Comparison of ENCODE assay signal across 22 cellular contexts in the genomic region with DNA sequence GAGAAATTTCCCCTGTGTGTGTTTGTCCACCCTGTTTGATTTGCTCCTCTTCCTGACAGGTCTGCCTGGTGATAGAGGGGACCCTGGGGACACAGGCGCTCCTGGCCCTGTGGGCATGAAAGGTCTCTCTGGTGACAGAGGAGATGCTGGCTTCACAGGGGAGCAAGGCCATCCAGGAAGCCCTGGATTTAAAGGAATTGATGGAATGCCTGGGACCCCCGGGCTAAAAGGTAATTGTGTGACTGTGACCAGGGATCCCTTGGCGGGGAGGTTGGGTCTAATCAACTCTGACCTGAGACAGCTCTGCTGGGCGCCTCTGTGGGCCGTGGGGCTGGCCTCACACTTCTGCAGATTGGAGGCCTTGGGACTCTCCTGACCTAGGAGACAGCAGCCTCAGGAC.
DNase-seq lines count a peak whose midpoint lies in the region; ATAC-seq, FAIRE-seq and TF ChIP-seq lines count a peak whose summit lies in the region.
"Had no signal": no experiment of that assay in that cellular context is flagged by ENCODE, and none has a peak within 500 bp of the region (broad histone marks: within the 10 kb centered on the region; RNA-seq: fewer than 3 reads in every experiment).

No MANE protein-coding gene starts in this region.

- H3F3A ChIP-seq in GM23338 (replicated peaks; ENCODE audit: low read depth): 0 out of 2 replicates have a peak, but pooled peaks cover 3% of the 10 kb centered on the region

- no peak for DNase-seq in ascending aorta (ENCODE audit: low spot score in 2 of 2)
- DNase-seq in kidney: peak; percentile 16
- DNase-seq in thoracic aorta (ENCODE audit: low spot score): no peak
- DNase-seq in LoVo (ENCODE audit: low spot score): no peak
- DNase-seq in KG1 (lab: John Stamatoyannopoulos, UW): no peak
- no peak for DNase-seq in GM23338 (ENCODE audit: low spot score)
- DNase-seq in NCI-H748 (lab: John Stamatoyannopoulos, UW; ENCODE audit: unreplicated experiment): no peak
- DNase-seq: C1 segment of cervical spinal cord, DMS 273 treated with DMSO at 0.1 percent for 48 hours, GF-D8, Kasumi-1, NCI-H1105, NCI-H1694 treated with DMSO at 0.1 percent for 48 hours, NCI-H2107, NCI-H345, NCI-H526 treated with DMSO at 0.1 percent for 48 hours, OCI-M1, RPMI8226, SIG-M5 had no signal

- no peak for ATAC-seq in thoracic aorta (ENCODE audit: insufficient number of reproducible peaks, low FRiP score, low read depth)
- no peak for ATAC-seq in GM23338
- ATAC-seq: A549 had no signal

- H3K9me3 ChIP-seq in ascending aorta: no peaks in the 10 kb centered on the region
- no peaks in the 10 kb centered on the region for H3K9me3 ChIP-seq in kidney (ENCODE audit: control insufficient read depth in 1 of 2, low read length in 2 of 2)
- no peaks in the 10 kb centered on the region for H3K9me3 ChIP-seq in thoracic aorta
- H3K9me3 ChIP-seq: A549 had no signal

- H3K27ac Mint-ChIP-seq in GM23338: no peak overlapping the region

- H3K36me3 Mint-ChIP-seq in GM23338 (ENCODE audit: low read depth): peaks cover 32% of the 10 kb centered on the region

- peaks cover 11% of the 10 kb centered on the region for H3K4me1 Mint-ChIP-seq in GM23338

- no peak for FAIRE-seq in kidney (lab: Jason Lieb, UNC)
- FAIRE-seq: A549, GM12891 had no signal

- peak overlapping the region; percentile 61 to 66 for H3K27ac ChIP-seq in ascending aorta
- no peak overlapping the region for H3K27ac ChIP-seq in kidney (ENCODE audit: low read depth in 2 of 2, low read length in 2 of 2)
- peak overlapping the region; percentile 4 for H3K27ac ChIP-seq in rectal smooth muscle tissue (ENCODE audit: low read depth, low read length)
- H3K27ac ChIP-seq in thoracic aorta: peak overlapping the region; percentile 69
- no peak overlapping the region for H3K27ac ChIP-seq in GM23338 (ENCODE audit: low read depth)
- H3K27ac ChIP-seq: A549 had no signal

- H3K4me3 ChIP-seq in ascending aorta (no peak overlapping the region), kidney (ENCODE audit: low read length in 2 of 2) (no peak overlapping the region), rectal smooth muscle tissue (ENCODE audit: low read length) (no peak overlapping the region), thoracic aorta (no peak overlapping the region), GM23338 (no peak overlapping the region)
- H3K4me3 ChIP-seq: A549 had no signal

- intact Hi-C loops in ascending aorta (cut with DNase I) (no loop called here), kidney (cut with DNase I) (no loop called here)

- H3K4me2 ChIP-seq in GM23338: no peak overlapping the region
- H3K4me2 ChIP-seq: A549 had no signal

- H4K20me1 ChIP-seq in GM23338 (replicated peaks; ENCODE audit: insufficient read depth): no peaks in the 10 kb centered on the region

- no peak for TF ChIP-seq CTCF in ascending aorta (IDR thresholded peaks at IDR 0.05)
- TF ChIP-seq CTCF in kidney (IDR thresholded peaks at IDR 0.05; ENCODE audit: borderline replicate concordance, extremely low read depth, insufficient read depth): no peak
- no peak for TF ChIP-seq CTCF in thoracic aorta (IDR thresholded peaks at IDR 0.05)
- no peak for TF ChIP-seq CTCF in GM23338 (conservative IDR thresholded peaks at IDR 0.05; ENCODE audit: low read depth in 2 of 2)

- H3K9me2 ChIP-seq in GM23338 (ENCODE audit: insufficient read depth): no peaks in the 10 kb centered on the region; the same call in 1 of the 2 replicates

- H3K36me3 ChIP-seq in ascending aorta: peaks cover 81 to 88% of the 10 kb centered on the region in 2 donors
- H3K36me3 ChIP-seq in kidney (ENCODE audit: control insufficient read depth in 1 of 2, insufficient read depth in 2 of 2, low read length in 2 of 2): peaks cover 24 to 64% of the 10 kb centered on the region in 2 donors
- peaks cover 45% of the 10 kb centered on the region for H3K36me3 ChIP-seq in rectal smooth muscle tissue (ENCODE audit: control insufficient read depth, insufficient read depth, low read length)
- H3K36me3 ChIP-seq in thoracic aorta: peaks cover 62% of the 10 kb centered on the region
- no peaks in the 10 kb centered on the region for H3K36me3 ChIP-seq in GM23338 (ENCODE audit: insufficient read depth)

- H3K27me3 Mint-ChIP-seq in GM23338 (ENCODE audit: insufficient read depth, low read depth, poor library complexity): peaks cover 15% of the 10 kb centered on the region

- H2AFZ ChIP-seq in GM23338: no peak overlapping the region

- H3K9me3 Mint-ChIP-seq in GM23338: no peaks in the 10 kb centered on the region; the same call in 2 of the 3 replicates

- H3K9ac ChIP-seq in kidney (ENCODE audit: low read length in 2 of 2) (no peak overlapping the region), rectal smooth muscle tissue (ENCODE audit: low read length) (no peak overlapping the region)

- H3K27me3 ChIP-seq in ascending aorta (no peaks in the 10 kb centered on the region), rectal smooth muscle tissue (ENCODE audit: control insufficient read depth, insufficient read depth, low read length) (no peaks in the 10 kb centered on the region), thoracic aorta (replicated peaks; ENCODE audit: insufficient read depth) (no peaks in the 10 kb centered on the region), GM23338 (ENCODE audit: insufficient read depth) (no peaks in the 10 kb centered on the region)

- H3K4me1 ChIP-seq in ascending aorta: peaks cover 4 to 8% of the 10 kb centered on the region in 2 donors
- H3K4me1 ChIP-seq in kidney (ENCODE audit: control insufficient read depth in 1 of 2, insufficient read depth in 1 of 2, low read depth in 1 of 2, low read length in 2 of 2): no peaks in the 10 kb centered on the region
- H3K4me1 ChIP-seq in rectal smooth muscle tissue (ENCODE audit: control insufficient read depth, insufficient read depth, low read length): no peaks in the 10 kb centered on the region
- H3K4me1 ChIP-seq in thoracic aorta (ENCODE audit: control insufficient read depth in 1 of 2, low read depth in 2 of 2): peaks cover 10 to 26% of the 10 kb centered on the region in 2 donors
- peaks cover 9% of the 10 kb centered on the region for H3K4me1 ChIP-seq in GM23338 (ENCODE audit: insufficient read depth)
- H3K4me1 ChIP-seq: A549 had no signal

- no peak overlapping the region for H3K4me3 Mint-ChIP-seq in GM23338

- H3K79me2 ChIP-seq in GM23338 (replicated peaks; ENCODE audit: insufficient read depth): no peaks in the 10 kb centered on the region

TF ChIP-seq in GM23338, 12 proteins besides CTCF, POLR2A, EP300 and RAD21:
- no peak for TF ChIP-seq EZH2phosphoT487 (IDR thresholded peaks at IDR 0.05; ENCODE audit: unreplicated experiment)

Comparison
In these comparisons a context has a peak if more than half of its experiments do, and no peak if none do; other contexts are left out.
1. H3K27ac ChIP-seq: peak in ascending aorta (2 of 2), rectal smooth muscle tissue (single experiment) and thoracic aorta (2 of 2); none in kidney (0 of 2) and GM23338 (single experiment).